Comparison of ENCODE assay signal across 11 cellular contexts in genomic region chr10:73244866-73245477, GRCh38. TPM values are rescaled to one million over a fixed set of nuclear protein-coding genes. Genes with fewer than 3 reads are reported as not detected.
A peak's percentile ranks its signal among the peaks of the same experiment; 100 is the strongest.
DNase-seq lines count a peak whose midpoint lies in the region; ATAC-seq, FAIRE-seq and TF ChIP-seq lines count a peak whose summit lies in the region.
"Had no signal": no experiment of that assay in that cellular context is flagged by ENCODE, and none has a peak within 500 bp of the region (broad histone marks: within the 10 kb centered on the region; RNA-seq: fewer than 3 reads in every experiment).

No MANE protein-coding gene starts in this region.

- no peak overlapping the region for H4K5ac ChIP-seq in H1 (ENCODE audit: insufficient read length, low read depth, low read length)

- CTCF ChIA-PET in H1 (lab: Charles Lee; ENCODE audit: partially characterized antibody) = no interaction called here

- H3K4me1 ChIP-seq in H1 (replicated peaks in 1 of 4; ENCODE audit: control insufficient read depth in 3 of 4, insufficient read depth in 4 of 4, low read length in 3 of 4) (no peaks in the 10 kb centered on the region; a peak in 2 of 7 replicates), skeletal muscle satellite cell (ENCODE audit: control insufficient read depth, insufficient read depth, low read length) (peaks cover 20% of the 10 kb centered on the region)

- H4K8ac ChIP-seq in H1 (ENCODE audit: extremely low read depth, insufficient read depth, low read length) = no peak overlapping the region

- H3K23ac ChIP-seq in H1 (ENCODE audit: insufficient read length) = no peak overlapping the region

- H3K27me3 ChIP-seq in H1 (replicated peaks in 1 of 4; ENCODE audit: control insufficient read depth in 3 of 4, extremely low read depth in 1 of 4, insufficient read depth in 3 of 4, low read length in 3 of 4) (no peaks in the 10 kb centered on the region), skeletal muscle satellite cell (ENCODE audit: control insufficient read depth, insufficient read depth, low read length) (no peaks in the 10 kb centered on the region)

- H2BK12ac ChIP-seq in H1 (ENCODE audit: low read depth, low read length) = no peak overlapping the region

- H3K27me3 Mint-ChIP-seq in activated T-cell treated with anti-CD3 and anti-CD28 coated beads, Interleukin-2, amount 50 U/mL, for 4 hours (ENCODE audit: low read depth) = no peaks in the 10 kb centered on the region

- no peak overlapping the region for H2BK20ac ChIP-seq in H1 (ENCODE audit: low read length)

- H3K18ac ChIP-seq in H1 (ENCODE audit: extremely low read depth, low read length) = no peak overlapping the region

- 0 out of 3 replicates have a peak, but pooled peaks of 1 of the 2 experiments have one; percentile 2 for TF ChIP-seq POLR2A in H1 (IDR thresholded peaks at IDR 0.05; ENCODE audit: control extremely low read depth in 1 of 2, low read depth in 2 of 2, low read length in 2 of 2)

- intact Hi-C loops in posterior vena cava (cut with DNase I) = no loop called here

- H2AK5ac ChIP-seq in H1 (ENCODE audit: low read depth, low read length) = no peak overlapping the region

- H3K36me3 ChIP-seq in H1 (ENCODE audit: control insufficient read depth in 2 of 4, insufficient read depth in 4 of 4, low read length in 3 of 4) = peaks cover 21 to 63% (median 45%) of the 10 kb centered on the region in 4 experiments
- peaks cover 53% of the 10 kb centered on the region for H3K36me3 ChIP-seq in skeletal muscle satellite cell (ENCODE audit: insufficient read depth, low read length)

- no peak overlapping the region for H3K27ac ChIP-seq in H1 (ENCODE audit: low read depth, low read length)
- H3K27ac ChIP-seq: C4-2B had no signal

- ATAC-seq in activated T-cell treated with anti-CD3 and anti-CD28 coated beads, Interleukin-2, amount 50 U/mL, for 4 hours = no peak
- ATAC-seq in GM19023 (IDR thresholded peaks at IDR 0.05; ENCODE audit: unreplicated experiment) (no peak), HG03108 (IDR thresholded peaks at IDR 0.05; ENCODE audit: unreplicated experiment) (no peak)

- H4K20me1 ChIP-seq in H1 (replicated peaks in 1 of 2; ENCODE audit: control insufficient read depth in 1 of 2, insufficient read depth in 2 of 2, low read length in 2 of 2) = peaks cover 2 to 5% of the 10 kb centered on the region in 2 experiments

- H3K79me1 ChIP-seq in H1 (ENCODE audit: low read depth, low read length) = no peaks in the 10 kb centered on the region

- no peak overlapping the region for H2AFZ ChIP-seq in H1 (ENCODE audit: low read length)

- H3K4me2 ChIP-seq in H1 (ENCODE audit: insufficient read depth in 1 of 2, low read depth in 2 of 2, low read length in 2 of 2) (peak overlapping the region; percentile 21 to 69), skeletal muscle satellite cell (ENCODE audit: low read length) (peak overlapping the region; percentile 81)

- DNase-seq in activated T-cell treated with anti-CD3 and anti-CD28 coated beads, Interleukin-2, amount 50 U/mL, for 4 hours = no peak
- DNase-seq in activated T-cell treated with anti-CD3 and anti-CD28 coated beads, Interleukin-2, amount 50 U/mL, for 1 hour = no peak
- DNase-seq in SK-N-DZ (ENCODE audit: low spot score) (peak; percentile 23), H1 (ENCODE audit: low read depth in 1 of 2, low spot score in 2 of 2) (no peak), posterior vena cava (ENCODE audit: low spot score) (no peak)
- DNase-seq: islet precursor cell; stimulated activated CD4-positive, alpha-beta T cell treated with anti-CD3 and anti-CD28 coated beads, Interleukin-4, amount 100 ng/mL, for 24 hours had no signal

- TF ChIP-seq RAD21 in H1 (IDR thresholded peaks at IDR 0.05 in 1 of 2, conservative IDR thresholded peaks at IDR 0.05 in 1 of 2; ENCODE audit: low read depth in 2 of 2, low read length in 2 of 2) = no peak

- H3K4me3 ChIP-seq in H1 (ENCODE audit: extremely low read depth in 1 of 4, insufficient read depth in 2 of 4, low read depth in 3 of 4, low read length in 4 of 4) (peak overlapping the region; percentile 57 to 92 (median 86); a peak in 6 of 8 replicates), skeletal muscle satellite cell (ENCODE audit: low read length) (peak overlapping the region; percentile 92)

- H3K4ac ChIP-seq in H1 (replicated peaks; ENCODE audit: insufficient read length, low read depth, low read length) = no peak overlapping the region

- 86% methylated on average over 8 of the region's 8 CpGs; no CpG with 5 or more reads in 1 of the 2 experiments for WGBS in H1 (ENCODE audit: extremely low coverage in 1 of 2, insufficient coverage in 1 of 2, insufficient read length in 1 of 2, insufficient replicate concordance in 2 of 2, low coverage in 1 of 2, low lambda C conversion rate in 2 of 2, missing lambda C conversion rate in 1 of 2), 2 experiments

- peaks cover 2% of the 10 kb centered on the region; the same call in 1 of the 2 replicates for H3K23me2 ChIP-seq in H1 (ENCODE audit: low read depth, low read length)

- no peak for TF ChIP-seq EP300 in H1 (IDR thresholded peaks at IDR 0.05; ENCODE audit: borderline replicate concordance in 1 of 2, low read depth in 2 of 2, low read length in 2 of 2)

- no peak for FAIRE-seq in H1 (lab: Jason Lieb, UNC)

- 0 out of 7 replicates have a peak overlapping the region, but pooled peaks of 1 of the 4 experiments have one; percentile 34 for H3K9ac ChIP-seq in H1 (replicated peaks in 1 of 4; ENCODE audit: extremely low read depth in 1 of 4, low read depth in 3 of 4, low read length in 3 of 4)
- H3K9ac ChIP-seq in skeletal muscle satellite cell (ENCODE audit: low read depth, low read length) = peak overlapping the region; percentile 91

- no peak overlapping the region for H2BK15ac ChIP-seq in H1 (ENCODE audit: low read length)

- H3K4me1 Mint-ChIP-seq in activated T-cell treated with anti-CD3 and anti-CD28 coated beads, Interleukin-2, amount 50 U/mL, for 4 hours (ENCODE audit: low read depth) = peaks cover 41% of the 10 kb centered on the region

- H3K9me3 ChIP-seq in H1 (ENCODE audit: insufficient read depth in 2 of 2, low read depth in 1 of 2, low read length in 1 of 2) = no peaks in the 10 kb centered on the region
- H3K9me3 ChIP-seq in skeletal muscle satellite cell (replicated peaks; ENCODE audit: low read length) = no peaks in the 10 kb centered on the region

- H3K9me3 Mint-ChIP-seq in activated T-cell treated with anti-CD3 and anti-CD28 coated beads, Interleukin-2, amount 50 U/mL, for 4 hours = no peaks in the 10 kb centered on the region

- H2BK120ac ChIP-seq in H1 (replicated peaks; ENCODE audit: low read depth, low read length) = no peak overlapping the region

- H4K91ac ChIP-seq in H1 (replicated peaks; ENCODE audit: insufficient read length, low read length) = no peak overlapping the region

- H3K4me3 Mint-ChIP-seq in activated T-cell treated with anti-CD3 and anti-CD28 coated beads, Interleukin-2, amount 50 U/mL, for 4 hours = peak overlapping the region; percentile 99

- H3K56ac ChIP-seq in H1 (replicated peaks; ENCODE audit: insufficient read length, low read depth, low read length) = no peak overlapping the region

- H3K36me3 Mint-ChIP-seq in activated T-cell treated with anti-CD3 and anti-CD28 coated beads, Interleukin-2, amount 50 U/mL, for 4 hours (ENCODE audit: insufficient read depth) = peaks cover 41% of the 10 kb centered on the region

- H2BK5ac ChIP-seq in H1 (ENCODE audit: low read depth, low read length) = no peak overlapping the region

- peaks cover 3 to 47% of the 10 kb centered on the region in 2 experiments; a peak in 2 of 4 replicates for H3K79me2 ChIP-seq in H1 (ENCODE audit: control insufficient read depth in 1 of 2, insufficient read depth in 2 of 2, low read length in 2 of 2)

- POLR2A ChIA-PET in H1 (lab: Charles Lee; ENCODE audit: partially characterized antibody) = interaction anchor here (0.6 to 4.8 kb wide), 6 partner anchors 10 to 289 kb away, joined by 3 to 62 read pairs (median 8); partner anchors contain the start of gene PPP3CB

- no peak for TF ChIP-seq CTCF in H1 (IDR thresholded peaks at IDR 0.05; ENCODE audit: control extremely low read depth in 1 of 3, insufficient read depth in 1 of 3, low read depth in 1 of 3, low read length in 3 of 3)

- H3K14ac ChIP-seq in H1 (ENCODE audit: insufficient read length) = no peak overlapping the region

TF ChIP-seq in H1, 55 proteins besides CTCF, POLR2A, EP300 and RAD21 (continues in another document):
- no peak for TF ChIP-seq ZNF274 (IDR thresholded peaks at IDR 0.05; ENCODE audit: borderline replicate concordance, extremely low read depth, low read length)
- TF ChIP-seq CREB1 (IDR thresholded peaks at IDR 0.05) = no peak

RNA-seq across cellular contexts. Expression of gene DNAJC9, which starts 2.1 kb away (rescaled TPM):
- total RNA-seq in activated T-cell treated with anti-CD3 and anti-CD28 coated beads, Interleukin-2, amount 50 U/mL, for 4 hours = 10 to 100 TPM; 57.7 to 60.8 (median 59.9) TPM
- polyA plus RNA-seq in SK-N-DZ (2014; cell fraction: cytosol; rRNA removed) = 111 and 115 TPM in 2 replicates
- 98.0 and 116 TPM in 2 replicates for polyA plus RNA-seq in SK-N-DZ (2014; cell fraction: nucleus; rRNA removed)
- total RNA-seq in H1 (2021; fragmentation: NEBNext Ultra II Directional; extraction: Animal tissue kit (Norgen Biotek cat#: 25700)) = 29.2 and 32.2 TPM in 2 replicates
- 22.9 and 26.0 TPM in 2 replicates for polyA plus RNA-seq in H1 (2011; rRNA removed)
- 29.0 TPM for polyA plus RNA-seq in H1 (2011; cell fraction: cytosol; rRNA removed)
- polyA plus RNA-seq in H1 (2011; cell fraction: nucleus; rRNA removed) = 17.8 TPM
- 23.9 to 35.0 TPM (median 26.1 TPM) in 4 replicates for polyA plus RNA-seq in H1 (2012, experiment 1 of 2)
- 4.2 TPM for polyA plus RNA-seq in H1 (2012, experiment 2 of 2)
- 21.6 TPM for polyA plus RNA-seq in H1 (2013, experiment 1 of 2)
- 21.3 TPM for polyA plus RNA-seq in H1 (2013, experiment 2 of 2)
- 19.0 and 20.3 TPM in 2 replicates for polyA minus RNA-seq in H1 (2011; rRNA and poly(A)+ RNA removed)
- 12.8 TPM for polyA minus RNA-seq in H1 (2011; cell fraction: cytosol; rRNA and poly(A)+ RNA removed)
- polyA minus RNA-seq in H1 (2011; cell fraction: nucleus; rRNA and poly(A)+ RNA removed) = 34.4 TPM
- total RNA-seq in skeletal muscle satellite cell (2012; rRNA removed) = 30.2 and 33.2 TPM in 2 replicates
- 1 to 10 TPM; 8.7 to 8.9 TPM for total RNA-seq in posterior vena cava

RNA-seq across cellular contexts. Expression of gene MRPS16, which starts 7.5 kb away (rescaled TPM):
- total RNA-seq in activated T-cell treated with anti-CD3 and anti-CD28 coated beads, Interleukin-2, amount 50 U/mL, for 4 hours = 100 to 1,000 TPM; 141 to 156 (median 150) TPM
- 103 and 110 TPM in 2 replicates for polyA plus RNA-seq in SK-N-DZ (2014; cell fraction: cytosol; rRNA removed)
- 57.2 and 61.2 TPM in 2 replicates for polyA plus RNA-seq in SK-N-DZ (2014; cell fraction: nucleus; rRNA removed)
- total RNA-seq in H1 (2021; fragmentation: NEBNext Ultra II Directional; extraction: Animal tissue kit (Norgen Biotek cat#: 25700)) = 125 TPM in 2 replicates
- 203 and 213 TPM in 2 replicates for polyA plus RNA-seq in H1 (2011; rRNA removed)
- 135 TPM for polyA plus RNA-seq in H1 (2011; cell fraction: cytosol; rRNA removed)
- 92.9 TPM for polyA plus RNA-seq in H1 (2011; cell fraction: nucleus; rRNA removed)
- polyA plus RNA-seq in H1 (2012, experiment 1 of 2) = 116 to 158 TPM (median 148 TPM) in 4 replicates
- polyA plus RNA-seq in H1 (2012, experiment 2 of 2) = 94.8 TPM
- 77.2 TPM for polyA plus RNA-seq in H1 (2013, experiment 1 of 2)
- polyA plus RNA-seq in H1 (2013, experiment 2 of 2) = 77.0 TPM
- polyA minus RNA-seq in H1 (2011; rRNA and poly(A)+ RNA removed) = 90.6 and 108 TPM in 2 replicates
- polyA minus RNA-seq in H1 (2011; cell fraction: cytosol; rRNA and poly(A)+ RNA removed) = 71.6 TPM
- 37.8 TPM for polyA minus RNA-seq in H1 (2011; cell fraction: nucleus; rRNA and poly(A)+ RNA removed)
- 87.4 and 89.5 TPM in 2 replicates for total RNA-seq in skeletal muscle satellite cell (2012; rRNA removed)
- 10 to 100 TPM; 51.8 to 59.0 TPM for total RNA-seq in posterior vena cava
